ENCODE assay signal across 34 cellular contexts in genomic region chr5:86011937-86012336, GRCh38.
"Had no signal": no experiment of that assay in that cellular context is flagged by ENCODE, and none has a peak within 500 bp of the region (broad histone marks: within the 10 kb centered on the region; RNA-seq: fewer than 3 reads in every experiment).

No MANE protein-coding gene starts in this region.

- H3K4me3 ChIP-seq: MG63 had no signal

- H3K27me3 ChIP-seq: MG63 had no signal

- H3K9me3 ChIP-seq: MG63 had no signal

- H3K36me3 ChIP-seq: MG63 had no signal

- DNase-seq: Kasumi-1, MG63, MM.1S, MV-4-11, NCI-H1048, NCI-H1092, NCI-H1092 treated with DMSO at 0.1 percent for 48 hours, NCI-H1105, NCI-H1105 treated with DMSO at 0.1 percent for 48 hours, NCI-H1417 treated with DMSO at 0.1 percent for 48 hours, NCI-H1436, NCI-H1436 treated with DMSO at 0.1 percent for 48 hours, NCI-H146, NCI-H1694, NCI-H1694 treated with DMSO at 0.1 percent for 48 hours, NCI-H187, NCI-H187 treated with DMSO at 0.1 percent for 48 hours, NCI-H1930, NCI-H2029, NCI-H2029 treated with DMSO at 0.1 percent for 48 hours, NCI-H2081, NCI-H2081 treated with DMSO at 0.1 percent for 48 hours, NCI-H2107, NCI-H2171, NCI-H2171 treated with DMSO at 0.1 percent for 48 hours, NCI-H2227 treated with DMSO at 0.1 percent for 48 hours, NCI-H226, NCI-H345, NCI-H446, NCI-H446 treated with DMSO at 0.1 percent for 48 hours, NCI-H510A, NCI-H510A treated with DMSO at 0.1 percent for 48 hours, NCI-H524, NCI-H526 had no signal
